ENCODE assay signal across 28 cellular contexts in the genomic region with DNA sequence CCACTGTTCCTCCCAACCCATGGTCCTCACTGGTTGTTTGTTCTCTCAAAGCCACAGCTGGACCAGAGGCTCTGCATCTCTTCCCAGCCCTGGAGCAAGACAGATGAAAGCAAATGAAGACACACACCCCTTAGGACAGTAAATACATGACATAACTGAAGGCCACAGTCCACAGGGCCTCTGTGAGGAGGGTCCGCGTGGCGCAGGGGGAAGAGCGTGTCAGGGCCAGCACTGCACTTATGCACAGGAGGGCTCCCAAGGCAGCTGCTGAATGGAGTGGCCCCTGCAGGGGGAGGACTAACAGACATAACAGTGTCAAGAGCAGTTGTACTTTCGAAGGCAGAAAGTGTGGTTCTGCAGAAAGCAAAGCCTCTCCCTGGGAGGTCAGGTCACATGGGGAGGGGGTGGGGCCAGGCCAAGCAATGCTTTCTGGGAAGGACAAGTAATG.
DNase-seq lines count a peak whose midpoint lies in the region; ATAC-seq lines count a peak whose summit lies in the region.
"Had no signal": no experiment of that assay in that cellular context is flagged by ENCODE, and none has a peak within 500 bp of the region (broad histone marks: within the 10 kb centered on the region; RNA-seq: fewer than 3 reads in every experiment).

No MANE protein-coding gene starts in this region.

- H3K4me1 ChIP-seq in Karpas-422 (ENCODE audit: low read length): no peaks in the 10 kb centered on the region

- no peak overlapping the region for H3K9ac ChIP-seq in Karpas-422 (ENCODE audit: low read length)

- no peaks in the 10 kb centered on the region for H3K9me3 Mint-ChIP-seq in dendritic cell treated with granulocyte-macrophage colony-stimulating factor and Interleukin-4, amounts not matched to agents 40 ng/mL and 50 ng/mL, for 4 days
- H3K9me3 Mint-ChIP-seq: activated T-cell treated with anti-CD3 and anti-CD28 coated beads, Interleukin-2, amount 50 U/mL, for 4 hours; central memory CD8-positive, alpha-beta T cell; IgD-negative memory B cell; T-cell had no signal

- H3K27me3 Mint-ChIP-seq in dendritic cell treated with granulocyte-macrophage colony-stimulating factor and Interleukin-4, amounts not matched to agents 40 ng/mL and 50 ng/mL, for 4 days: no peaks in the 10 kb centered on the region
- H3K27me3 Mint-ChIP-seq: central memory CD8-positive, alpha-beta T cell; IgD-negative memory B cell; T-cell had no signal

- no peak overlapping the region for H3K27ac ChIP-seq in Karpas-422 (ENCODE audit: low read length)
- H3K27ac ChIP-seq: esophagus muscularis mucosa, gastrocnemius medialis, upper lobe of right lung had no signal

- H4K20me1 ChIP-seq in Karpas-422 (ENCODE audit: insufficient read depth, low read depth, low read length): peaks cover 15% of the 10 kb centered on the region; the same call in 1 of the 2 replicates

- peaks cover 68% of the 10 kb centered on the region for H3K4me1 Mint-ChIP-seq in dendritic cell treated with granulocyte-macrophage colony-stimulating factor and Interleukin-4, amounts not matched to agents 40 ng/mL and 50 ng/mL, for 4 days (ENCODE audit: low read depth)

- H3K36me3 Mint-ChIP-seq in dendritic cell treated with granulocyte-macrophage colony-stimulating factor and Interleukin-4, amounts not matched to agents 40 ng/mL and 50 ng/mL, for 4 days (ENCODE audit: low read depth): peaks cover 72% of the 10 kb centered on the region

- H3K4me3 Mint-ChIP-seq in dendritic cell treated with granulocyte-macrophage colony-stimulating factor and Interleukin-4, amounts not matched to agents 40 ng/mL and 50 ng/mL, for 4 days: no peak overlapping the region
- H3K4me3 Mint-ChIP-seq: activated T-cell treated with anti-CD3 and anti-CD28 coated beads, Interleukin-2, amount 50 U/mL, for 4 hours; central memory CD8-positive, alpha-beta T cell; T-cell had no signal

- no peak for ATAC-seq in HG03135 (IDR thresholded peaks at IDR 0.05; ENCODE audit: unreplicated experiment)
- ATAC-seq in GM19035 (IDR thresholded peaks at IDR 0.05; ENCODE audit: unreplicated experiment): no peak
- ATAC-seq: activated T-cell treated with anti-CD3 and anti-CD28 coated beads, Interleukin-2, amount 50 U/mL, for 4 hours; gastrocnemius medialis; Panc1; T-cell; upper lobe of right lung had no signal

- H2AFZ ChIP-seq in Karpas-422 (ENCODE audit: low read length): no peak overlapping the region

- no peaks in the 10 kb centered on the region for H3K36me3 ChIP-seq in Karpas-422 (ENCODE audit: insufficient read depth, low read length)
- H3K36me3 ChIP-seq: esophagus muscularis mucosa, gastrocnemius medialis, upper lobe of right lung had no signal

- H3K4me2 ChIP-seq in Karpas-422 (ENCODE audit: low read depth, low read length, poor library complexity, severe bottlenecking): no peak overlapping the region

- H3K79me2 ChIP-seq in Karpas-422 (ENCODE audit: low read length): no peaks in the 10 kb centered on the region

- H3K27me3 ChIP-seq in Karpas-422 (ENCODE audit: low read length): no peaks in the 10 kb centered on the region
- H3K27me3 ChIP-seq: esophagus muscularis mucosa, gastrocnemius medialis, spleen, upper lobe of right lung had no signal

- no peaks in the 10 kb centered on the region for H3K9me3 ChIP-seq in Karpas-422 (ENCODE audit: low read length)
- H3K9me3 ChIP-seq: Caco-2, esophagus muscularis mucosa, gastrocnemius medialis, spleen, upper lobe of right lung had no signal

- peak overlapping the region; percentile 53 for H3K27ac Mint-ChIP-seq in dendritic cell treated with granulocyte-macrophage colony-stimulating factor and Interleukin-4, amounts not matched to agents 40 ng/mL and 50 ng/mL, for 4 days
- H3K27ac Mint-ChIP-seq: T-cell had no signal

- intact Hi-C loops in dendritic cell treated with granulocyte-macrophage colony-stimulating factor and Interleukin-4, amounts not matched to agents 40 ng/mL and 50 ng/mL, for 4 days (cut with micrococcal nuclease): no loop called here

- no peak overlapping the region for H3K4me3 ChIP-seq in Karpas-422 (ENCODE audit: low read length)
- H3K4me3 ChIP-seq: esophagus muscularis mucosa, gastrocnemius medialis, spleen, upper lobe of right lung had no signal

- H3K9me2 ChIP-seq in Karpas-422 (replicated peaks; ENCODE audit: insufficient read depth, low read length): no peaks in the 10 kb centered on the region

- DNase-seq in NCI-H510A treated with DMSO at 0.1 percent for 48 hours (lab: John Stamatoyannopoulos, UW) (peak; percentile 12), NCI-H510A (lab: John Stamatoyannopoulos, UW) (no peak), Karpas-422 (peak; percentile 50), NCI-H82 (lab: John Stamatoyannopoulos, UW) (no peak)
- peak; percentile 28 for DNase-seq in stimulated activated CD8-positive, alpha-beta memory T cell treated with anti-CD3 and anti-CD28 coated beads, Interleukin-4, amount 100 ng/mL, for 48 hours
- DNase-seq: activated CD4-positive, CD25-positive, alpha-beta regulatory T cell treated with anti-CD3 and anti-CD28 coated beads, Interleukin-2, amount 50 U/mL, for 72 hours; activated naive CD4-positive, alpha-beta T cell; activated T-cell treated with anti-CD3 and anti-CD28 coated beads, Interleukin-2, amount 50 U/mL, for 4 hours; anterior cingulate cortex; Caco-2; effector memory CD4-positive, alpha-beta T cell; gastrocnemius medialis; GOT3; hippocampal formation; MV-4-11; NCI-H187; NCI-H446; spleen; stimulated activated CD4-positive, alpha-beta T cell treated with anti-CD3 and anti-CD28 coated beads, Interleukin-4, amount 100 ng/mL, for 24 hours; T-cell; upper lobe of right lung had no signal

Comparison
In these comparisons a context has a peak if more than half of its experiments do, and no peak if none do; other contexts are left out.
1. DNase-seq: peak in NCI-H510A treated with DMSO at 0.1 percent for 48 hours (single experiment), Karpas-422 (single experiment) and stimulated activated CD8-positive, alpha-beta memory T cell treated with anti-CD3 and anti-CD28 coated beads, Interleukin-4, amount 100 ng/mL, for 48 hours (single experiment); none in NCI-H510A (single experiment) and NCI-H82 (single experiment).